Comparison of ENCODE assay signal across 25 cellular contexts in genomic region chr16:51888021-51888420, GRCh38.
DNase-seq lines count a peak whose midpoint lies in the region; ATAC-seq and TF ChIP-seq lines count a peak whose summit lies in the region.
"Had no signal": no experiment of that assay in that cellular context is flagged by ENCODE, and none has a peak within 500 bp of the region (broad histone marks: within the 10 kb centered on the region; RNA-seq: fewer than 3 reads in every experiment).

No MANE protein-coding gene starts in this region.

- no peaks in the 10 kb centered on the region for H3K9me2 ChIP-seq in GM23248 (ENCODE audit: insufficient read depth)
- no peaks in the 10 kb centered on the region for H3K9me2 ChIP-seq in OCI-LY7 (ENCODE audit: insufficient read depth, low read length)
- no peaks in the 10 kb centered on the region for H3K9me2 ChIP-seq in PC-3 (replicated peaks; ENCODE audit: low read length)

- no peak for TF ChIP-seq CTCF in fibroblast of the aortic adventitia (IDR thresholded peaks at IDR 0.05; ENCODE audit: insufficient read depth, low read length)
- TF ChIP-seq CTCF in OCI-LY7 (conservative IDR thresholded peaks at IDR 0.05; ENCODE audit: low read length), result no peak
- no peak for TF ChIP-seq CTCF in PC-3 (conservative IDR thresholded peaks at IDR 0.05; ENCODE audit: low read depth, low read length)

- WGBS in GM23248 (ENCODE audit: low coverage in 1 of 2, low lambda C conversion rate in 2 of 2, missing lambda C conversion rate in 2 of 2), 2 experiments, result 45 to 70% methylated on average over 1 of the region's 1 CpG

- intact Hi-C loops in left cardiac atrium (cut with DNase I) (no loop called here), OCI-LY7 (cut with micrococcal nuclease; ENCODE audit: unreplicated experiment) (no loop called here), PC-3 (cut with micrococcal nuclease) (no loop called here)

- no peaks in the 10 kb centered on the region for H3K9me3 ChIP-seq in GM23248 (ENCODE audit: low read depth)
- H3K9me3 ChIP-seq in OCI-LY7 (ENCODE audit: low read length), result no peaks in the 10 kb centered on the region
- no peaks in the 10 kb centered on the region for H3K9me3 ChIP-seq in PC-3 (ENCODE audit: low read length)
- H3K9me3 ChIP-seq: gastrocnemius medialis, left lung, sigmoid colon, upper lobe of left lung had no signal

- peak; percentile 79 for DNase-seq in GM23248
- DNase-seq in amniotic epithelial cell (ENCODE audit: low read depth), result peak; percentile 20
- peak; percentile 31 for DNase-seq in fibroblast of the aortic adventitia (ENCODE audit: low read depth)
- DNase-seq in left cardiac atrium, result no peak
- no peak for DNase-seq in OCI-LY7 (ENCODE audit: low spot score)
- no peak for DNase-seq in NCI-H1105 treated with DMSO at 0.1 percent for 48 hours (lab: John Stamatoyannopoulos, UW)
- no peak for DNase-seq in PC-3
- DNase-seq: activated CD4-positive, alpha-beta T cell treated with anti-CD3 and anti-CD28 coated beads, Interleukin-2, amount 10 ng/mL, durations not matched to agents 24 days and 14 days; activated gamma-delta T cell; activated naive CD8-positive, alpha-beta T cell treated with anti-CD3 and anti-CD28 coated beads, Interleukin-2, amount 10 ng/mL, durations not matched to agents 7 days and 5 days; activated T-cell treated with anti-CD3 and anti-CD28 coated beads, Interleukin-2, amount 50 U/mL, for 1 hour; DMS153; gastrocnemius medialis; H9; left lung; naive B cell; NCI-H1436 treated with DMSO at 0.1 percent for 48 hours; SIG-M5; sigmoid colon; stimulated activated CD4-positive, alpha-beta T cell treated with anti-CD3 and anti-CD28 coated beads, Interleukin-4, amount 100 ng/mL, for 4 hours; substantia nigra; upper lobe of left lung; WERI-Rb-1 had no signal

- no peaks in the 10 kb centered on the region for H3K79me2 ChIP-seq in GM23248 (ENCODE audit: insufficient read depth)
- no peaks in the 10 kb centered on the region for H3K79me2 ChIP-seq in OCI-LY7 (ENCODE audit: insufficient read depth, low read depth, low read length)
- H3K79me2 ChIP-seq in PC-3 (ENCODE audit: low read length), result no peaks in the 10 kb centered on the region
- H3K79me2 ChIP-seq: hepatocyte had no signal

- 0 out of 2 replicates have a peak, but pooled peaks cover 4% of the 10 kb centered on the region for H3F3A ChIP-seq in GM23248 (ENCODE audit: insufficient read depth)
- no peaks in the 10 kb centered on the region for H3F3A ChIP-seq in PC-3 (ENCODE audit: low read length, unreplicated experiment)

- H3K4me3 ChIP-seq in GM23248 (no peak overlapping the region), fibroblast of the aortic adventitia (ENCODE audit: low read depth, low read length) (no peak overlapping the region), OCI-LY7 (ENCODE audit: low read depth, low read length, poor library complexity, severe bottlenecking) (no peak overlapping the region), PC-3 (ENCODE audit: low read length) (no peak overlapping the region)
- H3K4me3 ChIP-seq: gastrocnemius medialis, hepatocyte, left lung, sigmoid colon, upper lobe of left lung had no signal

- ATAC-seq in left cardiac atrium (no peak), PC-3 (no peak)
- ATAC-seq: gastrocnemius medialis; left lung; stimulated activated memory B cell treated with anti-CD40 and anti-IgM and Interleukin-4, amounts not matched to agents 10 μg/mL and 1 μg/mL and 100 μg/mL, for 72 hours had no signal

- no peak overlapping the region for H3K4me2 ChIP-seq in GM23248 (ENCODE audit: unreplicated experiment)
- H3K4me2 ChIP-seq in OCI-LY7 (ENCODE audit: low read length), result no peak overlapping the region
- H3K4me2 ChIP-seq in PC-3 (ENCODE audit: low read length), result no peak overlapping the region
- H3K4me2 ChIP-seq: hepatocyte had no signal

- no peak overlapping the region for H3K9ac ChIP-seq in GM23248
- H3K9ac ChIP-seq in PC-3 (ENCODE audit: low read length), result no peak overlapping the region

- H2AFZ ChIP-seq in GM23248, result no peak overlapping the region; the same call in 1 of the 2 replicates
- no peak overlapping the region for H2AFZ ChIP-seq in OCI-LY7 (ENCODE audit: low read length)
- no peak overlapping the region for H2AFZ ChIP-seq in PC-3 (ENCODE audit: low read length)
- H2AFZ ChIP-seq: hepatocyte had no signal

- H3K27ac ChIP-seq in GM23248, result peak overlapping the region; percentile 50
- no peak overlapping the region for H3K27ac ChIP-seq in OCI-LY7 (ENCODE audit: low read depth, low read length, poor library complexity, severe bottlenecking)
- no peak overlapping the region for H3K27ac ChIP-seq in PC-3 (ENCODE audit: low read length)
- H3K27ac ChIP-seq: gastrocnemius medialis, hepatocyte, left lung, sigmoid colon, upper lobe of left lung, WERI-Rb-1 had no signal

- H3K36me3 ChIP-seq in GM23248 (ENCODE audit: low read depth), result no peaks in the 10 kb centered on the region
- H3K36me3 ChIP-seq in OCI-LY7 (ENCODE audit: insufficient read depth, low read length), result no peaks in the 10 kb centered on the region
- H3K36me3 ChIP-seq in PC-3 (ENCODE audit: low read depth, low read length), result no peaks in the 10 kb centered on the region
- H3K36me3 ChIP-seq: gastrocnemius medialis, left lung, sigmoid colon, upper lobe of left lung, WERI-Rb-1 had no signal

- H3K4me1 ChIP-seq in GM23248 (ENCODE audit: insufficient read depth) (peaks cover 9% of the 10 kb centered on the region; the same call in 1 of the 2 replicates), OCI-LY7 (ENCODE audit: insufficient read depth, low read length, poor library complexity, severe bottlenecking) (no peaks in the 10 kb centered on the region), PC-3 (ENCODE audit: insufficient read depth, low read length) (no peaks in the 10 kb centered on the region)
- H3K4me1 ChIP-seq: gastrocnemius medialis, left lung, sigmoid colon, upper lobe of left lung had no signal

- in situ Hi-C loops in GM23248 (cut with MboI), result no loop called here

- H4K20me1 ChIP-seq in GM23248 (ENCODE audit: insufficient read depth) (no peaks in the 10 kb centered on the region), OCI-LY7 (ENCODE audit: insufficient read depth, low read length) (no peaks in the 10 kb centered on the region), PC-3 (ENCODE audit: low read length) (no peaks in the 10 kb centered on the region)

- POLR2A ChIA-PET in OCI-LY7 (lab: Charles Lee), result interaction anchor here (0.6 kb wide), 1 partner anchor 117 kb away, joined by 3 read pairs; no protein-coding TSS in a partner anchor
- POLR2A ChIA-PET in PC-3 (lab: Charles Lee; ENCODE audit: unreplicated experiment), result no interaction called here

- CTCF ChIA-PET in OCI-LY7 (lab: Charles Lee; ENCODE audit: unreplicated experiment), result no interaction called here
- CTCF ChIA-PET in PC-3 (lab: Charles Lee), result no interaction called here

- no peaks in the 10 kb centered on the region for H3K27me3 ChIP-seq in GM23248 (replicated peaks; ENCODE audit: insufficient read depth)
- no peaks in the 10 kb centered on the region for H3K27me3 ChIP-seq in PC-3 (ENCODE audit: low read length)
- H3K27me3 ChIP-seq: gastrocnemius medialis, hepatocyte, left lung, sigmoid colon, upper lobe of left lung had no signal

- BruUV-seq in OCI-LY7 (replicated peaks; lab: Mats Ljungman, UMichigan), result no TSS peak
- BruUV-seq in PC-3 (replicated peaks; lab: Mats Ljungman, UMichigan), result no TSS peak

Comparison
In these comparisons a context has a peak if more than half of its experiments do, and no peak if none do; other contexts are left out.
1. DNase-seq: peak in GM23248 (single experiment), amniotic epithelial cell (single experiment) and fibroblast of the aortic adventitia (single experiment); none in left cardiac atrium (single experiment), OCI-LY7 (single experiment), NCI-H1105 treated with DMSO at 0.1 percent for 48 hours (single experiment) and PC-3 (single experiment).